In genomic region chr7:17405786-17406185, GRCh38 we compare ENCODE assay signal across 11 cellular contexts.
A peak's percentile ranks its signal among the peaks of the same experiment; 100 is the strongest.
DNase-seq lines count a peak whose midpoint lies in the region; TF ChIP-seq lines count a peak whose summit lies in the region.
"Had no signal": no experiment of that assay in that cellular context is flagged by ENCODE, and none has a peak within 500 bp of the region (broad histone marks: within the 10 kb centered on the region; RNA-seq: fewer than 3 reads in every experiment).

No MANE protein-coding gene starts in this region.

- H3K4me3 ChIP-seq in osteoblast (ENCODE audit: insufficient read depth, low read length) (no peak overlapping the region), lower leg skin (ENCODE audit: low read depth, poor library complexity, severe bottlenecking) (no peak overlapping the region)
- H3K4me3 ChIP-seq: lower lobe of right lung had no signal

- H3K4me1 ChIP-seq in osteoblast (ENCODE audit: insufficient read depth, low read length): peaks cover 38% of the 10 kb centered on the region

- no peaks in the 10 kb centered on the region for H4K20me1 ChIP-seq in osteoblast (ENCODE audit: insufficient read depth, low read length)

- TF ChIP-seq POLR2A in lower leg skin (IDR thresholded peaks at IDR 0.05): no peak

- no peaks in the 10 kb centered on the region for H3K79me2 ChIP-seq in osteoblast (ENCODE audit: insufficient read depth, low read length)

- no peaks in the 10 kb centered on the region for H3K36me3 ChIP-seq in osteoblast (ENCODE audit: insufficient read depth, low read length)
- H3K36me3 ChIP-seq: lower lobe of right lung had no signal

- TF ChIP-seq CTCF in osteoblast (IDR thresholded peaks at IDR 0.05; ENCODE audit: extremely low read depth, low read depth, low read length): no peak
- no peak for TF ChIP-seq CTCF in lower leg skin (IDR thresholded peaks at IDR 0.05)

- H3K4me2 ChIP-seq in osteoblast (ENCODE audit: insufficient read depth, low read length): peak overlapping the region; percentile 26

- DNase-seq in DMS53 treated with DMSO at 0.1 percent for 48 hours (lab: John Stamatoyannopoulos, UW; ENCODE audit: unreplicated experiment): peak; percentile 89
- peak; percentile 53 for DNase-seq in MV-4-11 (lab: John Stamatoyannopoulos, UW)
- DNase-seq in dermis blood vessel endothelial cell: peak; percentile 84
- DNase-seq in osteoblast (ENCODE audit: insufficient read length, low spot score, missing footprints): no peak
- no peak for DNase-seq in mesenteric fat pad (ENCODE audit: low spot score)
- no peak for DNase-seq in lower leg skin (ENCODE audit: low spot score in 2 of 2)
- no peak for DNase-seq in T-helper 2 cell
- no peak for DNase-seq in GM19238 (ENCODE audit: insufficient read length, low spot score)
- DNase-seq: activated effector memory CD4-positive, alpha-beta T cell treated with Interleukin-2 at 50 U/mL for 16 hours; DMS153; lower lobe of right lung had no signal

- WGBS in lower leg skin, 2 donors: 59 to 61% methylated on average over 8 of the region's 8 CpGs

- H3K9me3 ChIP-seq in osteoblast (ENCODE audit: low read depth, low read length): no peaks in the 10 kb centered on the region
- H3K9me3 ChIP-seq: lower lobe of right lung had no signal

- H2AFZ ChIP-seq in osteoblast (ENCODE audit: low read length): no peak overlapping the region

- no peaks in the 10 kb centered on the region for H3K27me3 ChIP-seq in osteoblast (ENCODE audit: insufficient read depth, low read length)

- intact Hi-C loops in lower leg skin (cut with DNase I; ENCODE audit: low total_unique reads): no loop called here

- peak overlapping the region; percentile 94 for H3K27ac ChIP-seq in osteoblast (ENCODE audit: low read depth, low read length)
- H3K27ac ChIP-seq: lower lobe of right lung had no signal

Comparison
In these comparisons a context has a peak if more than half of its experiments do, and no peak if none do; other contexts are left out.
1. DNase-seq: peak in DMS53 treated with DMSO at 0.1 percent for 48 hours (single experiment), MV-4-11 (single experiment) and dermis blood vessel endothelial cell (single experiment); none in osteoblast (single experiment), mesenteric fat pad (single experiment), lower leg skin (0 of 2), T-helper 2 cell (0 of 5) and GM19238 (single experiment).